In genomic region chr17:66273391-66273722, GRCh38 we compare ENCODE assay signal across 2 cellular contexts.
A peak's percentile ranks its signal among the peaks of the same experiment; 100 is the strongest.
TF ChIP-seq lines count a peak whose summit lies in the region.

No MANE protein-coding gene starts in this region.

TF ChIP-seq in IMR-90, 13 proteins besides CTCF, POLR2A, EP300 and RAD21:
- TF ChIP-seq MAFK (IDR thresholded peaks at IDR 0.05; ENCODE audit: low read depth, low read length) = 0 out of 2 replicates have a peak, but pooled peaks have one; percentile 1
- TF ChIP-seq MAZ (IDR thresholded peaks at IDR 0.05; ENCODE audit: borderline replicate concordance, low read depth, low read length) = no peak
- no peak for TF ChIP-seq SMC3 (IDR thresholded peaks at IDR 0.05; ENCODE audit: low read depth, low read length)

TF ChIP-seq in SK-N-SH treated with all-trans-retinoic acid at 6 μM for 48 hours, 23 proteins besides CTCF, POLR2A, EP300 and RAD21:
- TF ChIP-seq OSR1 (CRISPR knock-in tag; IDR thresholded peaks at IDR 0.05) (no peak), BACH2 (CRISPR knock-in tag; IDR thresholded peaks at IDR 0.05; ENCODE audit: borderline replicate concordance) (no peak), GLIS3 (CRISPR knock-in tag; IDR thresholded peaks at IDR 0.05) (no peak), RARB (CRISPR knock-in tag; IDR thresholded peaks at IDR 0.05) (no peak), CSDC2 (CRISPR knock-in tag; IDR thresholded peaks at IDR 0.05) (no peak), ZFP3 (CRISPR knock-in tag; IDR thresholded peaks at IDR 0.05) (no peak), PATZ1 (CRISPR knock-in tag; IDR thresholded peaks at IDR 0.05; ENCODE audit: borderline replicate concordance) (no peak), TCF4 (CRISPR knock-in tag; IDR thresholded peaks at IDR 0.05; ENCODE audit: borderline replicate concordance) (no peak), TSHZ2 (CRISPR knock-in tag; IDR thresholded peaks at IDR 0.05) (no peak), ZNF70 (CRISPR knock-in tag; IDR thresholded peaks at IDR 0.05) (no peak), TOX (CRISPR knock-in tag; IDR thresholded peaks at IDR 0.05; ENCODE audit: borderline replicate concordance) (no peak), ZNF565 (CRISPR knock-in tag; conservative IDR thresholded peaks at IDR 0.05; ENCODE audit: low read depth) (no peak), CREB5 (CRISPR knock-in tag; IDR thresholded peaks at IDR 0.05; ENCODE audit: low read depth) (no peak), SNAI2 (CRISPR knock-in tag; IDR thresholded peaks at IDR 0.05) (no peak), ZNF8 (CRISPR knock-in tag; IDR thresholded peaks at IDR 0.05) (no peak), POU6F1 (CRISPR knock-in tag; IDR thresholded peaks at IDR 0.05; ENCODE audit: borderline replicate concordance, low read depth) (no peak), ISL1 (CRISPR knock-in tag; IDR thresholded peaks at IDR 0.05) (no peak), ESRRG (CRISPR knock-in tag; IDR thresholded peaks at IDR 0.05) (no peak), ARNTL (CRISPR knock-in tag; IDR thresholded peaks at IDR 0.05; ENCODE audit: borderline replicate concordance, low read depth) (no peak)
